In genomic region chr2:239300871-239301742, GRCh38 we compare ENCODE assay signal across 13 cellular contexts.
DNase-seq lines count a peak whose midpoint lies in the region; ATAC-seq, FAIRE-seq and TF ChIP-seq lines count a peak whose summit lies in the region.
"Had no signal": no experiment of that assay in that cellular context is flagged by ENCODE, and none has a peak within 500 bp of the region (broad histone marks: within the 10 kb centered on the region; RNA-seq: fewer than 3 reads in every experiment).

No MANE protein-coding gene starts in this region.

- CTCF ChIA-PET in CD4-positive, alpha-beta T cell (lab: Charles Lee) = interaction anchor here (1.0 to 3.1 kb wide), 2 partner anchors 30 to 34 kb away, joined by 3 to 11 read pairs; no protein-coding TSS in a partner anchor

- H3K9ac ChIP-seq in kidney (ENCODE audit: low read length in 2 of 2) = no peak overlapping the region
- H3K9ac ChIP-seq: parathyroid adenoma had no signal

- FAIRE-seq in kidney (lab: Jason Lieb, UNC) = no peak
- FAIRE-seq: endometrium had no signal

- H3K27me3 Mint-ChIP-seq in CD4-positive, alpha-beta T cell = no peaks in the 10 kb centered on the region
- H3K27me3 Mint-ChIP-seq in T-helper 17 cell = no peaks in the 10 kb centered on the region
- no peaks in the 10 kb centered on the region for H3K27me3 Mint-ChIP-seq in chondrocyte (ENCODE audit: low read depth)
- no peaks in the 10 kb centered on the region for H3K27me3 Mint-ChIP-seq in osteocyte (ENCODE audit: unreplicated experiment)
- H3K27me3 Mint-ChIP-seq: stimulated activated naive B cell treated with anti-CD40 and anti-IgM and Interleukin-4, amounts not matched to agents 10 μg/mL and 1 μg/mL and 100 μg/mL, for 72 hours had no signal

- H3K27ac Mint-ChIP-seq in CD4-positive, alpha-beta T cell = peak overlapping the region; percentile 61
- H3K27ac Mint-ChIP-seq in T-helper 17 cell (peak overlapping the region; percentile 88), chondrocyte (ENCODE audit: unreplicated experiment) (no peak overlapping the region), osteocyte (ENCODE audit: unreplicated experiment) (no peak overlapping the region)
- H3K27ac Mint-ChIP-seq: stimulated activated naive B cell treated with anti-CD40 and anti-IgM and Interleukin-4, amounts not matched to agents 10 μg/mL and 1 μg/mL and 100 μg/mL, for 72 hours had no signal

- no peak for TF ChIP-seq CTCF in CD4-positive, alpha-beta T cell (IDR thresholded peaks at IDR 0.05)
- TF ChIP-seq CTCF in kidney (IDR thresholded peaks at IDR 0.05; ENCODE audit: borderline replicate concordance, extremely low read depth, insufficient read depth) (no peak), gastrocnemius medialis (IDR thresholded peaks at IDR 0.05 in 4 of 5, conservative IDR thresholded peaks at IDR 0.05 in 1 of 5) (no peak), chondrocyte (IDR thresholded peaks at IDR 0.05) (no peak), osteocyte (IDR thresholded peaks at IDR 0.05) (no peak)

- no peak for ATAC-seq in CD4-positive, alpha-beta T cell (ENCODE audit: poor library complexity)
- ATAC-seq in T-helper 17 cell = no peak
- no peak for ATAC-seq in gastrocnemius medialis
- ATAC-seq in HG03108 (IDR thresholded peaks at IDR 0.05; ENCODE audit: unreplicated experiment) = no peak
- ATAC-seq: stimulated activated naive B cell treated with anti-CD40 and anti-IgM and Interleukin-4, amounts not matched to agents 10 μg/mL and 1 μg/mL and 100 μg/mL, for 72 hours had no signal

- in situ Hi-C loops in gastrocnemius medialis (cut with MboI; ENCODE audit: low sequenced_read_pairs in 4 of 4) = loop anchor here in 1 of 4 donors (10.0 kb wide), 1 partner anchor 76 kb away; no protein-coding TSS in a partner anchor

- TF ChIP-seq POLR2A in gastrocnemius medialis (IDR thresholded peaks at IDR 0.05) = no peak

- H3K27me3 ChIP-seq in CD4-positive, alpha-beta T cell (ENCODE audit: control insufficient read depth, insufficient read depth, low read length) = no peaks in the 10 kb centered on the region
- no peaks in the 10 kb centered on the region for H3K27me3 ChIP-seq in gastrocnemius medialis

- POLR2A ChIA-PET in CD4-positive, alpha-beta T cell (lab: Charles Lee) = interaction anchor here (0.6 to 1.3 kb wide), 3 partner anchors 34 to 269 kb away, joined by 3 to 4 read pairs (median 4); no protein-coding TSS in a partner anchor

- no peaks in the 10 kb centered on the region for H3K9me3 ChIP-seq in CD4-positive, alpha-beta T cell (ENCODE audit: control insufficient read depth, low read length)
- H3K9me3 ChIP-seq in T-helper 17 cell (ENCODE audit: control insufficient read depth, low read length, poor library complexity, severe bottlenecking) (no peaks in the 10 kb centered on the region), kidney (ENCODE audit: control insufficient read depth in 1 of 2, low read length in 2 of 2) (no peaks in the 10 kb centered on the region), gastrocnemius medialis (no peaks in the 10 kb centered on the region)

- peaks cover 5% of the 10 kb centered on the region for H3K36me3 Mint-ChIP-seq in CD4-positive, alpha-beta T cell (ENCODE audit: low read depth)
- H3K36me3 Mint-ChIP-seq in T-helper 17 cell (ENCODE audit: low read depth) (no peaks in the 10 kb centered on the region), chondrocyte (ENCODE audit: low read depth) (no peaks in the 10 kb centered on the region), osteocyte (ENCODE audit: unreplicated experiment) (no peaks in the 10 kb centered on the region)

- H3K4me3 Mint-ChIP-seq in CD4-positive, alpha-beta T cell = no peak overlapping the region
- H3K4me3 Mint-ChIP-seq in T-helper 17 cell (no peak overlapping the region), chondrocyte (ENCODE audit: unreplicated experiment) (no peak overlapping the region), osteocyte (ENCODE audit: unreplicated experiment) (no peak overlapping the region)
- H3K4me3 Mint-ChIP-seq: stimulated activated naive B cell treated with anti-CD40 and anti-IgM and Interleukin-4, amounts not matched to agents 10 μg/mL and 1 μg/mL and 100 μg/mL, for 72 hours had no signal

- H3K27ac ChIP-seq in CD4-positive, alpha-beta T cell (ENCODE audit: low read depth, low read length) = no peak overlapping the region
- H3K27ac ChIP-seq in kidney (ENCODE audit: low read depth in 2 of 2, low read length in 2 of 2) (no peak overlapping the region), gastrocnemius medialis (peak overlapping the region; percentile 94 to 99 (median 98))
- H3K27ac ChIP-seq: parathyroid adenoma had no signal

- H3K4me3 ChIP-seq in kidney (ENCODE audit: low read length in 2 of 2) (no peak overlapping the region), gastrocnemius medialis (peak overlapping the region in 1 of 4 donors; percentile 19)

- DNase-seq in CD4-positive, alpha-beta T cell = no peak
- DNase-seq in T-helper 17 cell (peak in 1 of 3 donors; percentile 2), kidney (peak; percentile 73), gastrocnemius medialis (peak in 1 of 2 donors; percentile 21), NCI-H774 (lab: John Stamatoyannopoulos, UW) (no peak), chondrocyte (ENCODE audit: low spot score) (no peak), osteocyte (ENCODE audit: extremely low spot score, unreplicated experiment) (no peak)
- DNase-seq: activated T-cell treated with anti-CD3 and anti-CD28 coated beads, Interleukin-2, amount 50 U/mL, for 48 hours; stimulated activated CD4-positive, alpha-beta T cell treated with anti-CD3 and anti-CD28 coated beads, Interleukin-4, amount 100 ng/mL, for 4 hours; stimulated activated naive B cell treated with anti-CD40 and anti-IgM and Interleukin-4, amounts not matched to agents 10 μg/mL and 1 μg/mL and 100 μg/mL, for 72 hours had no signal

- H3K4me1 Mint-ChIP-seq in CD4-positive, alpha-beta T cell (ENCODE audit: low read depth) = peaks cover 71% of the 10 kb centered on the region
- H3K4me1 Mint-ChIP-seq in T-helper 17 cell (peaks cover 33% of the 10 kb centered on the region), chondrocyte (ENCODE audit: low read depth) (peaks cover 16% of the 10 kb centered on the region), osteocyte (ENCODE audit: unreplicated experiment) (peaks cover 29% of the 10 kb centered on the region)

- H3K4me1 ChIP-seq in kidney (ENCODE audit: control insufficient read depth in 1 of 2, insufficient read depth in 1 of 2, low read depth in 1 of 2, low read length in 2 of 2) = peaks cover 27 to 38% of the 10 kb centered on the region in 2 donors
- H3K4me1 ChIP-seq in gastrocnemius medialis = peaks cover 86 to 87% of the 10 kb centered on the region in 2 donors
- H3K4me1 ChIP-seq: parathyroid adenoma had no signal

- intact Hi-C loops in CD4-positive, alpha-beta T cell (cut with DNase I, micrococcal nuclease) = no loop called here
- intact Hi-C loops in kidney (cut with DNase I) (no loop called here), gastrocnemius medialis (cut with DNase I; ENCODE audit: low total_unique reads) (no loop called here)

- H3K9me3 Mint-ChIP-seq in CD4-positive, alpha-beta T cell = no peaks in the 10 kb centered on the region
- no peaks in the 10 kb centered on the region for H3K9me3 Mint-ChIP-seq in chondrocyte (ENCODE audit: low read depth)
- no peaks in the 10 kb centered on the region for H3K9me3 Mint-ChIP-seq in osteocyte (ENCODE audit: unreplicated experiment)
- H3K9me3 Mint-ChIP-seq: stimulated activated naive B cell treated with anti-CD40 and anti-IgM and Interleukin-4, amounts not matched to agents 10 μg/mL and 1 μg/mL and 100 μg/mL, for 72 hours had no signal

- H3K36me3 ChIP-seq in kidney (ENCODE audit: control insufficient read depth in 1 of 2, insufficient read depth in 2 of 2, low read length in 2 of 2) (no peaks in the 10 kb centered on the region), gastrocnemius medialis (no peaks in the 10 kb centered on the region)

Comparison
In these comparisons a context has a peak if more than half of its experiments do, and no peak if none do; other contexts are left out.
1. H3K27ac ChIP-seq: peak in gastrocnemius medialis (4 of 4); none in CD4-positive, alpha-beta T cell (single experiment) and kidney (0 of 2).
2. H3K27ac Mint-ChIP-seq: peak in CD4-positive, alpha-beta T cell (single experiment) and T-helper 17 cell (single experiment); none in chondrocyte (single experiment) and osteocyte (single experiment).